ENCODE assay signal across 25 cellular contexts in genomic region chr1:221919743-221920142, GRCh38.
"Had no signal": no experiment of that assay in that cellular context is flagged by ENCODE, and none has a peak within 500 bp of the region (broad histone marks: within the 10 kb centered on the region; RNA-seq: fewer than 3 reads in every experiment).

No MANE protein-coding gene starts in this region.

- H3K27ac ChIP-seq: left lung, lower lobe of right lung, ovary, right atrium auricular region, right lobe of liver, spleen, suprapubic skin, thoracic aorta, tibial artery, upper lobe of right lung had no signal

- H3K4me3 ChIP-seq: left lung, lower lobe of right lung, ovary, right atrium auricular region, right lobe of liver, spleen, suprapubic skin, thoracic aorta, tibial artery, upper lobe of right lung had no signal

- H3K4me1 ChIP-seq: left lung, lower lobe of right lung, right atrium auricular region, right lobe of liver, spleen, suprapubic skin, tibial artery, upper lobe of right lung had no signal

- H3K27ac Mint-ChIP-seq: immature natural killer cell; nephron; progenitor cell of endocrine pancreas; stimulated activated effector memory CD8-positive, alpha-beta T cell treated with anti-CD3 and anti-CD28 coated beads, Interleukin-12 subunit alpha, Interleukin-12 subunit beta, amount 100 ng/mL, for 72 hours; stimulated activated naive CD8-positive, alpha-beta T cell treated with anti-CD3 and anti-CD28 coated beads, Interleukin-15, Interleukin-2, amounts not matched to agents 100 ng/mL and 50 ng/mL, for 24 hours had no signal

- H3K4me1 Mint-ChIP-seq: immature natural killer cell; naive thymus-derived CD8-positive, alpha-beta T cell; nephron; stimulated activated effector memory CD8-positive, alpha-beta T cell treated with anti-CD3 and anti-CD28 coated beads, Interleukin-12 subunit alpha, Interleukin-12 subunit beta, amount 100 ng/mL, for 72 hours had no signal

- H3K27me3 ChIP-seq: left lung, ovary, right atrium auricular region, right lobe of liver, spleen, suprapubic skin, tibial artery, upper lobe of right lung had no signal

- H3K9me3 Mint-ChIP-seq: immature natural killer cell; naive thymus-derived CD8-positive, alpha-beta T cell; nephron; stimulated activated effector memory CD8-positive, alpha-beta T cell treated with anti-CD3 and anti-CD28 coated beads, Interleukin-12 subunit alpha, Interleukin-12 subunit beta, amount 100 ng/mL, for 72 hours; stimulated activated naive CD8-positive, alpha-beta T cell treated with anti-CD3 and anti-CD28 coated beads, Interleukin-15, Interleukin-2, amounts not matched to agents 100 ng/mL and 50 ng/mL, for 24 hours had no signal

- H3K9me3 ChIP-seq: left lung, lower lobe of right lung, ovary, right atrium auricular region, right lobe of liver, spleen, suprapubic skin, thoracic aorta, tibial artery, upper lobe of right lung had no signal

- ATAC-seq: left colon; left lung; lower lobe of right lung; naive thymus-derived CD8-positive, alpha-beta T cell; right lobe of liver; stimulated activated effector memory CD8-positive, alpha-beta T cell treated with anti-CD3 and anti-CD28 coated beads, Interleukin-12 subunit alpha, Interleukin-12 subunit beta, amount 100 ng/mL, for 72 hours; upper lobe of right lung had no signal

- H3K27me3 Mint-ChIP-seq: progenitor cell of endocrine pancreas had no signal

- H3K36me3 Mint-ChIP-seq: naive thymus-derived CD8-positive, alpha-beta T cell; stimulated activated effector memory CD8-positive, alpha-beta T cell treated with anti-CD3 and anti-CD28 coated beads, Interleukin-12 subunit alpha, Interleukin-12 subunit beta, amount 100 ng/mL, for 72 hours had no signal

- DNase-seq: hypothalamus; immature natural killer cell; kidney; left colon; left lung; lower lobe of right lung; mammary epithelial cell; mesenchymal stem cell; naive thymus-derived CD8-positive, alpha-beta T cell; ovary; right lobe of liver; small intestine; spleen; stimulated activated CD4-positive, alpha-beta T cell treated with anti-CD3 and anti-CD28 coated beads, Interleukin-4, amount 100 ng/mL, for 24 hours; stimulated activated naive CD4-positive, alpha-beta T cell; tibial artery; trophoblast cell; upper lobe of right lung had no signal

- H3K36me3 ChIP-seq: left lung, lower lobe of right lung, ovary, right atrium auricular region, right lobe of liver, spleen, suprapubic skin, thoracic aorta, tibial artery, upper lobe of right lung had no signal

- H3K4me3 Mint-ChIP-seq: immature natural killer cell; naive thymus-derived CD8-positive, alpha-beta T cell; nephron; stimulated activated effector memory CD8-positive, alpha-beta T cell treated with anti-CD3 and anti-CD28 coated beads, Interleukin-12 subunit alpha, Interleukin-12 subunit beta, amount 100 ng/mL, for 72 hours; stimulated activated naive CD8-positive, alpha-beta T cell treated with anti-CD3 and anti-CD28 coated beads, Interleukin-15, Interleukin-2, amounts not matched to agents 100 ng/mL and 50 ng/mL, for 24 hours had no signal
